In the genomic region with DNA sequence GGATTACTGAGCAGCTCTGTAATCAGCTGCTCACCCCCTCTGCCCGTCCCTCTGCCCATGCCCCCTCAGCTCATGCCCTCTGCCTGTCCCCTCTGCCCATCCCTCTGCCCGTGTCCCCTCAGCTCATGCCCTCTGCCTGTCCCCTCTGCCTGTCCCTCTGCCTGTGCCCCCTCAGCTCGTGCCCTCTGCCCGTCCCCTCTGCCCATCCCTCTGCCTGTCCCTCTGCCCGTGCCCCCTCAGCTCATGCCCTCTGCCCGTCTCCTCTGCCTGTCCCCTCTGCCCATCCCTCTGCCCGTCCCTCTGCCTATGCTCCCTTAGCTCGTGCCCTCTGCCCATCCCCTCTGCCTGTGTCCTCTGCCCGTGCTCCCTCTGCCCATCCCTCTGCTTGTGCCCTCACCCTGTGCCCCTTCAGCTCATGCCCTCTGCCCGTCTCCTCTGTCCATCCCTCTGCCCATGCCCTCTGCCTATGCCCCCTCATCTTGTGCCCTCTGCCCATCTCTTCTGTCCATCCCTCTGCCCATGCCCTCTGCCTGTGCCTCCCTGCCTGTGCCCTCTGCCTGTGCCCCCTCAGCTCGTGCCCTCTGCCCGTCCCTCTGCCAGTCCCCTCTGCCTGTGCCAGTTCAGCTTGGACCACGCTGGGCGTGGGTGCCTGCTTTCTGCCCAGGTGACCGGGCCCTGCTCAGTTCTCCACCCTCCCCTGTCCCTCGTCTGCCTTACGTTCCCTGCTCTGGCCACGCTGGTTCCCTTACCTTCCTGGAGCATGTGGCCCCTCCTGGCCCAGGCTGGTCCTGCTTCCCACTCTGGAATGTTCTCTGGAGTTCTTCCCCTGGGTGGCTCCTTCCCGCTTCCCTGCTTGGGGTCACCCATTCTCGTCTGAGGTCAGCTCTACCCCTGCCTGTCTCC, we compare ENCODE assay signal across 10 cellular contexts.
"Had no signal": no experiment of that assay in that cellular context is flagged by ENCODE, and none has a peak within 500 bp of the region (broad histone marks: within the 10 kb centered on the region; RNA-seq: fewer than 3 reads in every experiment).

No MANE protein-coding gene starts in this region.

- H3K4me3 Mint-ChIP-seq: activated CD4-positive, alpha-beta T cell treated with anti-CD3 and anti-CD28 coated beads, Interleukin-2, amount 10 ng/mL, durations not matched to agents 24 days and 14 days; activated naive CD4-positive, alpha-beta T cell treated with anti-CD3 and anti-CD28 coated beads, Interleukin-2, amount 10 ng/mL, durations not matched to agents 7 days and 5 days; naive B cell; type B pancreatic cell had no signal

- H3K4me3 ChIP-seq: ascending aorta, lung, suprapubic skin had no signal

- H3K27ac Mint-ChIP-seq: activated CD4-positive, alpha-beta T cell treated with anti-CD3 and anti-CD28 coated beads, Interleukin-2, amount 10 ng/mL, durations not matched to agents 24 days and 14 days; activated naive CD4-positive, alpha-beta T cell treated with anti-CD3 and anti-CD28 coated beads, Interleukin-2, amount 10 ng/mL, durations not matched to agents 7 days and 5 days; type B pancreatic cell had no signal

- H3K9me3 ChIP-seq: ascending aorta, suprapubic skin had no signal

- H3K4me1 Mint-ChIP-seq: activated CD4-positive, alpha-beta T cell treated with anti-CD3 and anti-CD28 coated beads, Interleukin-2, amount 10 ng/mL, durations not matched to agents 24 days and 14 days; activated naive CD4-positive, alpha-beta T cell treated with anti-CD3 and anti-CD28 coated beads, Interleukin-2, amount 10 ng/mL, durations not matched to agents 7 days and 5 days had no signal

- H3K4me1 ChIP-seq: ascending aorta, suprapubic skin had no signal

- H3K27ac ChIP-seq: ascending aorta, suprapubic skin had no signal

- DNase-seq: activated CD4-positive, alpha-beta T cell treated with anti-CD3 and anti-CD28 coated beads, Interleukin-2, amount 10 ng/mL, durations not matched to agents 24 days and 14 days; activated CD4-positive, CD25-positive, alpha-beta regulatory T cell; activated naive CD4-positive, alpha-beta T cell treated with anti-CD3 and anti-CD28 coated beads, Interleukin-2, amount 10 ng/mL, durations not matched to agents 7 days and 5 days; naive B cell; nucleus accumbens; stimulated activated naive CD4-positive, alpha-beta T cell had no signal

- H3K36me3 ChIP-seq: ascending aorta, suprapubic skin had no signal

- H3K27me3 ChIP-seq: ascending aorta, suprapubic skin had no signal

- H3K9me3 Mint-ChIP-seq: activated CD4-positive, alpha-beta T cell treated with anti-CD3 and anti-CD28 coated beads, Interleukin-2, amount 10 ng/mL, durations not matched to agents 24 days and 14 days; activated naive CD4-positive, alpha-beta T cell treated with anti-CD3 and anti-CD28 coated beads, Interleukin-2, amount 10 ng/mL, durations not matched to agents 7 days and 5 days; naive B cell; type B pancreatic cell had no signal

- H3K27me3 Mint-ChIP-seq: activated CD4-positive, alpha-beta T cell treated with anti-CD3 and anti-CD28 coated beads, Interleukin-2, amount 10 ng/mL, durations not matched to agents 24 days and 14 days; activated naive CD4-positive, alpha-beta T cell treated with anti-CD3 and anti-CD28 coated beads, Interleukin-2, amount 10 ng/mL, durations not matched to agents 7 days and 5 days; naive B cell; type B pancreatic cell had no signal

- H3K36me3 Mint-ChIP-seq: activated naive CD4-positive, alpha-beta T cell treated with anti-CD3 and anti-CD28 coated beads, Interleukin-2, amount 10 ng/mL, durations not matched to agents 7 days and 5 days; naive B cell; type B pancreatic cell had no signal
